In genomic region chr2:69892838-69893421, GRCh38 we compare ENCODE assay signal across 8 cellular contexts. TPM values are rescaled to one million over a fixed set of nuclear protein-coding genes. Genes with fewer than 3 reads are reported as not detected.
A peak's percentile ranks its signal among the peaks of the same experiment; 100 is the strongest.
DNase-seq lines count a peak whose midpoint lies in the region; ATAC-seq and TF ChIP-seq lines count a peak whose summit lies in the region.
"Not testable (repeated sequence)": the region's sequence is repeated elsewhere in the genome, so short reads cannot be mapped to it uniquely, and the experiment has no call there.

No MANE protein-coding gene starts in this region.

- CTCF ChIA-PET in HEK293 (lab: Yijun Ruan, JAX) (interaction anchor here (1.0 to 1.7 kb wide), 6 partner anchors 20 to 177 kb away, joined by 3 to 9 read pairs (median 4); partner anchors contain the start of gene MXD1), activated B cell treated with CpG ODN at 0.5 μM for 24 hours (lab: Charles Lee) (interaction anchor here (1.1 kb wide), 1 partner anchor 168 kb away, joined by 3 read pairs; no protein-coding TSS in a partner anchor)

- H3K9ac ChIP-seq in BLaER1 treated with 17β-estradiol and CSF1 and Interleukin-3, amounts not matched to agents 10 nM and 100 nM = peak overlapping the region in 2 of 11 experiments; percentile 92 to 95; a peak in 3 of 22 replicates
- not testable (repeated sequence) for H3K9ac ChIP-seq in OCI-LY1 (ENCODE audit: low read length); fibroblast of lung (ENCODE audit: insufficient read depth, low read length); muscle layer of colon (ENCODE audit: low read length)
- H3K9ac ChIP-seq in skeletal muscle satellite cell (ENCODE audit: low read depth, low read length) = peak overlapping the region; percentile 92

- H3K9me2 ChIP-seq in OCI-LY1 (ENCODE audit: low read depth, low read length) = not testable (repeated sequence)

- H3K4me1 ChIP-seq in BLaER1 treated with 17β-estradiol and CSF1 and Interleukin-3, amounts not matched to agents 10 nM and 100 nM = peaks cover 12 to 30% (median 16%) of the 10 kb centered on the region in 10 experiments
- not testable (repeated sequence) for H3K4me1 ChIP-seq in HEK293 (ENCODE audit: control insufficient read depth, insufficient read depth, low read length); fibroblast of lung (ENCODE audit: control insufficient read depth, extremely low read depth, insufficient read depth, low read length)
- peaks cover 18% of the 10 kb centered on the region for H3K4me1 ChIP-seq in OCI-LY1 (ENCODE audit: insufficient read depth, low read length, severe bottlenecking)
- peaks cover 6 to 12% of the 10 kb centered on the region in 2 donors for H3K4me1 ChIP-seq in ascending aorta
- H3K4me1 ChIP-seq in muscle layer of colon (ENCODE audit: insufficient read depth, low read length) = peaks cover 16% of the 10 kb centered on the region
- peaks cover 10% of the 10 kb centered on the region for H3K4me1 ChIP-seq in skeletal muscle satellite cell (ENCODE audit: control insufficient read depth, insufficient read depth, low read length)

- peak overlapping the region; percentile 98 for H3K27ac Mint-ChIP-seq in activated B cell treated with CpG ODN at 0.5 μM for 24 hours

- peak overlapping the region in 5 of 10 experiments; percentile 75 to 89 (median 80); a peak in 4 of 20 replicates for H3K4me3 ChIP-seq in BLaER1 treated with 17β-estradiol and CSF1 and Interleukin-3, amounts not matched to agents 10 nM and 100 nM
- not testable (repeated sequence) for H3K4me3 ChIP-seq in HEK293 (ENCODE audit: low read depth, low read length); OCI-LY1 (ENCODE audit: low read depth, low read length, poor library complexity, severe bottlenecking); fibroblast of lung (replicated peaks in 1 of 4; ENCODE audit: control extremely low read depth in 1 of 4, insufficient read depth in 1 of 4, low read depth in 3 of 4, low read length in 4 of 4)
- peak overlapping the region; percentile 77 for H3K4me3 ChIP-seq in ascending aorta
- peak overlapping the region; percentile 44 to 80 for H3K4me3 ChIP-seq in muscle layer of colon (ENCODE audit: low read depth in 1 of 2, low read length in 2 of 2)
- H3K4me3 ChIP-seq in skeletal muscle satellite cell (ENCODE audit: low read length) = peak overlapping the region; percentile 88

- POLR2A ChIA-PET in HEK293 (lab: Yijun Ruan, JAX) = interaction anchor here (1.2 to 1.9 kb wide), 2 partner anchors 22 to 152 kb away, joined by 4 to 16 read pairs; partner anchors contain the start of genes ANXA4 and MXD1
- POLR2A ChIA-PET in activated B cell treated with CpG ODN at 0.5 μM for 24 hours (lab: Charles Lee) = interaction anchor here (0.7 to 3.4 kb wide), 9 partner anchors 21 to 456 kb away, joined by 3 to 30 read pairs (median 7); partner anchors contain the start of genes C2orf42, MXD1, NFU1 and PCYOX1

- not testable (repeated sequence) for H3K9me3 ChIP-seq in BLaER1 treated with 17β-estradiol and CSF1 and Interleukin-3, amounts not matched to agents 10 nM and 100 nM (replicated peaks in 1 of 11); HEK293 (ENCODE audit: control insufficient read depth, insufficient read depth, low read depth, low read length); OCI-LY1 (ENCODE audit: low read length); ascending aorta; fibroblast of lung (ENCODE audit: control insufficient read depth, insufficient read depth, low read depth, low read length); muscle layer of colon (ENCODE audit: low read length); skeletal muscle satellite cell (replicated peaks; ENCODE audit: low read length)

- intact Hi-C loops in activated B cell treated with CpG ODN at 0.5 μM for 24 hours (cut with micrococcal nuclease) (loop anchor here (1.0 to 5.0 kb wide), 6 partner anchors 9 to 1084 kb away; partner anchors contain the start of genes AAK1, ANKRD53, FAM136A and GFPT1), ascending aorta (cut with DNase I) (loop anchor here (5.0 kb wide), 1 partner anchor 66 kb away; the partner anchor contains the start of gene GMCL1)

- H3K9me3 Mint-ChIP-seq in activated B cell treated with CpG ODN at 0.5 μM for 24 hours = not testable (repeated sequence)

- not testable (repeated sequence) for ATAC-seq in activated B cell treated with CpG ODN at 0.5 μM for 24 hours (ENCODE audit: low read depth)

- peak overlapping the region; percentile 100 for H2AFZ ChIP-seq in OCI-LY1 (ENCODE audit: low read length)
- peak overlapping the region; percentile 88 for H2AFZ ChIP-seq in fibroblast of lung (ENCODE audit: low read length)

- H3K27me3 Mint-ChIP-seq in activated B cell treated with CpG ODN at 0.5 μM for 24 hours = not testable (repeated sequence)

- peak overlapping the region; percentile 100 for H3K4me3 Mint-ChIP-seq in activated B cell treated with CpG ODN at 0.5 μM for 24 hours

- H4K20me1 ChIP-seq in BLaER1 treated with 17β-estradiol and CSF1 and Interleukin-3, amounts not matched to agents 10 nM and 100 nM = peaks cover 0 to 14% (median 0%) of the 10 kb centered on the region in 11 experiments; a peak in 2 of 22 replicates
- H4K20me1 ChIP-seq in OCI-LY1 (ENCODE audit: insufficient read depth, low read length); fibroblast of lung (ENCODE audit: control insufficient read depth, extremely low read depth, insufficient read depth, low read length): not testable (repeated sequence)

- H3K4me2 ChIP-seq in BLaER1 treated with 17β-estradiol and CSF1 and Interleukin-3, amounts not matched to agents 10 nM and 100 nM = peak overlapping the region; percentile 81 to 96 (median 90); a peak in 14 of 22 replicates
- H3K4me2 ChIP-seq in OCI-LY1 (ENCODE audit: low read length); fibroblast of lung (ENCODE audit: extremely low read depth, insufficient read depth, low read length): not testable (repeated sequence)
- H3K4me2 ChIP-seq in skeletal muscle satellite cell (ENCODE audit: low read length) = peak overlapping the region; percentile 89

- DNase-seq in activated B cell treated with CpG ODN at 0.5 μM for 24 hours; ascending aorta (ENCODE audit: low spot score in 2 of 2); fibroblast of lung (ENCODE audit: low read depth in 2 of 2): not testable (repeated sequence)

- H3F3A ChIP-seq in OCI-LY1 (ENCODE audit: insufficient read depth, low read length) = not testable (repeated sequence)

- H3K4me1 Mint-ChIP-seq in activated B cell treated with CpG ODN at 0.5 μM for 24 hours = peaks cover 37% of the 10 kb centered on the region

- peak overlapping the region in 10 of 11 experiments; percentile 75 to 91 (median 88); a peak in 16 of 22 replicates for H3K27ac ChIP-seq in BLaER1 treated with 17β-estradiol and CSF1 and Interleukin-3, amounts not matched to agents 10 nM and 100 nM
- H3K27ac ChIP-seq in HEK293 (ENCODE audit: extremely low read depth, low read depth, low read length); OCI-LY1 (ENCODE audit: low read depth, low read length, poor library complexity, severe bottlenecking); ascending aorta; fibroblast of lung (ENCODE audit: insufficient read depth, low read length): not testable (repeated sequence)
- H3K27ac ChIP-seq in muscle layer of colon (ENCODE audit: low read depth, low read length) = peak overlapping the region; percentile 64

- not testable (repeated sequence) for TF ChIP-seq CTCF in HEK293 (tag by site-specific recombination; IDR thresholded peaks at IDR 0.05); OCI-LY1 (IDR thresholded peaks at IDR 0.05; ENCODE audit: low read length); activated B cell treated with CpG ODN at 0.5 μM for 24 hours (IDR thresholded peaks at IDR 0.05); ascending aorta (IDR thresholded peaks at IDR 0.05); fibroblast of lung (conservative IDR thresholded peaks at IDR 0.05 in 1 of 2, IDR thresholded peaks at IDR 0.05 in 1 of 2; ENCODE audit: low read depth in 1 of 2, low read length in 2 of 2)

- H3K36me3 Mint-ChIP-seq in activated B cell treated with CpG ODN at 0.5 μM for 24 hours (ENCODE audit: low read depth) = peaks cover 37% of the 10 kb centered on the region

- H3K79me2 ChIP-seq in OCI-LY1 (ENCODE audit: insufficient read depth, low read length) = peaks cover 15% of the 10 kb centered on the region
- H3K79me2 ChIP-seq in fibroblast of lung (ENCODE audit: control insufficient read depth, insufficient read depth, low read length) = peaks cover 16% of the 10 kb centered on the region

- H3K36me3 ChIP-seq in BLaER1 treated with 17β-estradiol and CSF1 and Interleukin-3, amounts not matched to agents 10 nM and 100 nM = peaks cover 25 to 31% (median 28%) of the 10 kb centered on the region in 11 experiments
- H3K36me3 ChIP-seq in HEK293 (ENCODE audit: control insufficient read depth in 2 of 2, insufficient read depth in 1 of 2, low read length in 2 of 2) (peaks cover 23 to 30% of the 10 kb centered on the region in 2 experiments), OCI-LY1 (ENCODE audit: insufficient read depth, low read length) (peaks cover 25% of the 10 kb centered on the region), ascending aorta (peaks cover 16 to 23% of the 10 kb centered on the region in 2 donors), muscle layer of colon (ENCODE audit: insufficient read depth, low read length) (peaks cover 19% of the 10 kb centered on the region), skeletal muscle satellite cell (ENCODE audit: insufficient read depth, low read length) (peaks cover 22% of the 10 kb centered on the region)
- not testable (repeated sequence) for H3K36me3 ChIP-seq in fibroblast of lung (ENCODE audit: control insufficient read depth, insufficient read depth, low read length)

- H3K27me3 ChIP-seq in BLaER1 treated with 17β-estradiol and CSF1 and Interleukin-3, amounts not matched to agents 10 nM and 100 nM; OCI-LY1 (ENCODE audit: insufficient read depth, low read length); ascending aorta; fibroblast of lung (ENCODE audit: control insufficient read depth, insufficient read depth, low read length); muscle layer of colon (ENCODE audit: control insufficient read depth in 1 of 2, insufficient read depth in 2 of 2, low read length in 2 of 2); skeletal muscle satellite cell (ENCODE audit: control insufficient read depth, insufficient read depth, low read length): not testable (repeated sequence)

RNA-seq across cellular contexts. Expression of gene SNRNP27, which starts 0.8 kb away (rescaled TPM):
- total RNA-seq in activated B cell treated with CpG ODN at 0.5 μM for 24 hours = 43.0 and 49.1 TPM in 2 replicates
- 157 TPM for total RNA-seq in ascending aorta
- total RNA-seq in fibroblast of lung = 33.9 and 38.8 TPM in 2 replicates
- 62.9 and 64.8 TPM in 2 replicates for polyA plus RNA-seq in fibroblast of lung
- polyA plus RNA-seq in fibroblast of lung (2012) = 45.5 and 45.9 TPM in 2 replicates
- polyA minus RNA-seq in fibroblast of lung (ENCODE audit: low replicate concordance) = 0.31 and 1.0 TPM in 2 replicates
- 42.8 and 49.6 TPM in 2 replicates for total RNA-seq in skeletal muscle satellite cell (2012; rRNA removed)

RNA-seq across cellular contexts. Expression of gene MXD1, which starts 22.0 kb away (rescaled TPM):
- 10.9 and 11.8 TPM in 2 replicates for total RNA-seq in activated B cell treated with CpG ODN at 0.5 μM for 24 hours
- 4.6 TPM for total RNA-seq in ascending aorta
- total RNA-seq in fibroblast of lung = 7.7 and 8.4 TPM in 2 replicates
- polyA plus RNA-seq in fibroblast of lung = 4.8 and 5.4 TPM in 2 replicates
- 2.2 TPM in 2 replicates for polyA plus RNA-seq in fibroblast of lung (2012)
- polyA minus RNA-seq in fibroblast of lung (ENCODE audit: low replicate concordance) = 2.4 and 3.3 TPM in 2 replicates
- total RNA-seq in skeletal muscle satellite cell (2012; rRNA removed) = 1.8 and 2.2 TPM in 2 replicates
